Comparison of ENCODE assay signal across 13 cellular contexts in the genomic region with DNA sequence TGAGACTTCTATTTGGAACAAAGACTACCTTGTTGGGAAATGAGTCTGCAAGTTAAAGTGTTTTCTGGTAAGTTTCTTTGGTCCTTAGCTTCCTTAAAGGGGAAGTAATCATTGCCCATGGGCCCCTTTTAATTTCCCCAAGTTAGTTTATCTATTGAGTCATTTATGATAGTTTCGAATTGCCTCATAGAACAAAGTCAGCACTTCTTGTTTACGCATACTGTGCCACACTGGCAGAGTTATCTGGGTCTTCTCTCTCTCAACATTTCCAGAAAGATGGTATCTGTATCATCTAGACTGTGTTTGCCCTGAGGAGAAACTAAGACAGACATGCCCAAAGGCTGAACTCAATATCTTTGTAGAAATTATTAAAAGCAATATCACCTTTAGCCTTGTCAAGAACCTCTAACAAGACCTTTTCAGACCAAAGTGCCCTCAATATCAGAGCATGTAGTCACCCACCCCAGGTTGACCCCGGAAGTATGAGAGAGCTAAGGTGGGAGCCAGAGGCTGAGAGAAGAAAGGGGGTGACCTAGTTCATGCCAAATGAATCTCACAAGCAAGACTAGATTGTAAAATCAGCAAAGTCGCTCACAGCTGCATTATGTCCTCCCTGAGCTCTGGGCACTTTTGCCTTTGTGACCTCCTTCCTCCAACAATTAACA. TPM values are rescaled to one million over a fixed set of nuclear protein-coding genes. Genes with fewer than 3 reads are reported as not detected.
DNase-seq lines count a peak whose midpoint lies in the region; ATAC-seq and TF ChIP-seq lines count a peak whose summit lies in the region.
"Had no signal": no experiment of that assay in that cellular context is flagged by ENCODE, and none has a peak within 500 bp of the region (broad histone marks: within the 10 kb centered on the region; RNA-seq: fewer than 3 reads in every experiment).

No MANE protein-coding gene starts in this region.

- DNase-seq in NOMO-1 (lab: John Stamatoyannopoulos, UW; ENCODE audit: unreplicated experiment in 2 of 2) (peak; percentile 76 to 95), medulla oblongata (ENCODE audit: extremely low spot score) (peak; percentile 54), mesenteric fat pad (ENCODE audit: low spot score) (no peak)
- no peak for DNase-seq in activated effector memory CD4-positive, alpha-beta T cell treated with anti-CD3 and anti-CD28 coated beads, Interleukin-2, amount 50 U/mL, for 16 hours
- no peak for DNase-seq in activated CD4-positive, alpha-beta T cell treated with anti-CD3 and anti-CD28 coated beads, Interleukin-2, amount 50 U/mL, for 4 hours
- DNase-seq: GF-D8, NCI-H2029 treated with DMSO at 0.1 percent for 48 hours had no signal

- H3K27ac ChIP-seq in gastroesophageal sphincter, result no peak overlapping the region
- H3K27ac ChIP-seq: ascending aorta had no signal

- TF ChIP-seq EP300 in gastroesophageal sphincter (IDR thresholded peaks at IDR 0.05), result no peak

- WGBS in gastroesophageal sphincter (ENCODE audit: low coverage in 1 of 2), 2 donors, result 59 to 63% methylated on average over 2 to 4 of the region's 4 CpGs

- no peaks in the 10 kb centered on the region for H3K4me1 ChIP-seq in gastroesophageal sphincter
- H3K4me1 ChIP-seq: ascending aorta had no signal

- H3K27me3 ChIP-seq in gastroesophageal sphincter, result no peaks in the 10 kb centered on the region
- H3K27me3 ChIP-seq: ascending aorta had no signal

- H3K9me3 ChIP-seq in gastroesophageal sphincter, result no peaks in the 10 kb centered on the region
- H3K9me3 ChIP-seq: ascending aorta had no signal

- TF ChIP-seq POLR2A in gastroesophageal sphincter (IDR thresholded peaks at IDR 0.05), result no peak

- no peak for TF ChIP-seq CTCF in gastroesophageal sphincter (IDR thresholded peaks at IDR 0.05)

- no peaks in the 10 kb centered on the region for H3K36me3 ChIP-seq in gastroesophageal sphincter
- H3K36me3 ChIP-seq: ascending aorta had no signal

- H3K4me3 ChIP-seq in gastroesophageal sphincter, result no peak overlapping the region
- H3K4me3 ChIP-seq: ascending aorta had no signal

- peak; percentile 66 for ATAC-seq in GM18520 (IDR thresholded peaks at IDR 0.05; ENCODE audit: unreplicated experiment)
- ATAC-seq in HG02588 (IDR thresholded peaks at IDR 0.05; ENCODE audit: unreplicated experiment), result peak; percentile 63
- ATAC-seq in gastroesophageal sphincter, result no peak
- ATAC-seq: HCT116 had no signal

RNA-seq across cellular contexts. Expression of a gene that starts 40.0 kb away (rescaled TPM):
- total RNA-seq in gastroesophageal sphincter (1 to 10 TPM in 1 of 4 donors, under 1 TPM in 3; 0.47 to 1.5 (median 0.52) TPM), mesenteric fat pad (3.4 TPM)
- total RNA-seq: glomerular endothelial cell had no signal

RNA-seq across cellular contexts. Expression of a gene that starts 51.9 kb away (rescaled TPM):
- total RNA-seq in gastroesophageal sphincter (10 to 100 TPM; 13.7 to 19.9 (median 16.6) TPM), mesenteric fat pad (26.8 TPM)

Comparison
In these comparisons a context has a peak if more than half of its experiments do, and no peak if none do; other contexts are left out.
1. DNase-seq: peak in NOMO-1 (2 of 2) and medulla oblongata (single experiment); none in mesenteric fat pad (single experiment), activated effector memory CD4-positive, alpha-beta T cell treated with anti-CD3 and anti-CD28 coated beads, Interleukin-2, amount 50 U/mL, for 16 hours (single experiment) and activated CD4-positive, alpha-beta T cell treated with anti-CD3 and anti-CD28 coated beads, Interleukin-2, amount 50 U/mL, for 4 hours (0 of 2).